In genomic region chr20:17679786-17680127, GRCh38 we compare ENCODE assay signal across 1 cellular context.
TF ChIP-seq lines count a peak whose summit lies in the region.

No MANE protein-coding gene starts in this region.

TF ChIP-seq in H1, 55 proteins besides CTCF, POLR2A, EP300 and RAD21:
- no peak for TF ChIP-seq CHD7 (IDR thresholded peaks at IDR 0.05; ENCODE audit: insufficient replicate concordance, low read length)
- TF ChIP-seq ASH2L (IDR thresholded peaks at IDR 0.05; ENCODE audit: low read length) = peak; percentile 8
